19 cellular contexts compared by ENCODE assay signal in the genomic region with DNA sequence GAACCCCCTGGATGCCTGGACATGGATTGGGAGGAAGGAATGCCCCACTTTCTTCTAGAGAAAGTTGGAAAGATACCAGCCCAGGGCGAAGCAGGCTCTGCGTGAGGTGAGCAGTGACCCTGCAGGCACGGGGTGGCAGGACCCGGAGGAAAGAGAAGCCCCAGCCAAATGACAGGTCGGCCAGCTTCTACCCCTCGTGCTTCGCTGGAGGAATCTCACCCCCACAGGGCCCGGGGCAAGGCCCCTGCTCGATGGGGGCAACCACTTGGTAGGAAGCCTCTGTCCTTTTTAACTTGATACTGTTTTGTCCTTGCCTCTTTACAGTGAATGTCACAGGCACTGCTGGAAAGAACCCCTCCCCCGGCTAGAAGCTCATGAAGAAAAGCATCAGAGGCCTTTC. TPM values are rescaled to one million over a fixed set of nuclear protein-coding genes. Genes with fewer than 3 reads are reported as not detected.
DNase-seq lines count a peak whose midpoint lies in the region; ATAC-seq and TF ChIP-seq lines count a peak whose summit lies in the region.
"Had no signal": no experiment of that assay in that cellular context is flagged by ENCODE, and none has a peak within 500 bp of the region (broad histone marks: within the 10 kb centered on the region; RNA-seq: fewer than 3 reads in every experiment).

No MANE protein-coding gene starts in this region.

- no peak overlapping the region for H2AFZ ChIP-seq in GM23338

- H3K9me2 ChIP-seq in GM23338 (ENCODE audit: insufficient read depth) = no peaks in the 10 kb centered on the region

- H4K20me1 ChIP-seq in GM23338 (replicated peaks; ENCODE audit: insufficient read depth) = no peaks in the 10 kb centered on the region

- no peak overlapping the region for H3K4me3 Mint-ChIP-seq in GM23338
- no peak overlapping the region for H3K4me3 Mint-ChIP-seq in dendritic cell treated with granulocyte-macrophage colony-stimulating factor and Interleukin-4, amounts not matched to agents 40 ng/mL and 50 ng/mL, for 4 days
- H3K4me3 Mint-ChIP-seq in natural killer cell treated with Interleukin-12 subunit alpha and Interleukin-12 subunit beta and Interleukin-15 and Interleukin-18, amount 100 ng/mL, for 72 hours = peak overlapping the region; percentile 36
- H3K4me3 Mint-ChIP-seq in stimulated activated naive B cell treated with anti-CD40 and anti-IgM and Interleukin-4, amounts not matched to agents 10 μg/mL and 1 μg/mL and 100 μg/mL, for 72 hours = no peak overlapping the region
- H3K4me3 Mint-ChIP-seq: CD8-positive, alpha-beta T cell; HFFc6 had no signal

- H3K36me3 Mint-ChIP-seq in GM23338 (ENCODE audit: low read depth) = no peaks in the 10 kb centered on the region
- H3K36me3 Mint-ChIP-seq in dendritic cell treated with granulocyte-macrophage colony-stimulating factor and Interleukin-4, amounts not matched to agents 40 ng/mL and 50 ng/mL, for 4 days (ENCODE audit: low read depth) = no peaks in the 10 kb centered on the region
- peaks cover 10% of the 10 kb centered on the region for H3K36me3 Mint-ChIP-seq in natural killer cell treated with Interleukin-12 subunit alpha and Interleukin-12 subunit beta and Interleukin-15 and Interleukin-18, amount 100 ng/mL, for 72 hours
- H3K36me3 Mint-ChIP-seq in stimulated activated naive B cell treated with anti-CD40 and anti-IgM and Interleukin-4, amounts not matched to agents 10 μg/mL and 1 μg/mL and 100 μg/mL, for 72 hours = peaks cover 4 to 16% of the 10 kb centered on the region in 2 donors
- H3K36me3 Mint-ChIP-seq: CD8-positive, alpha-beta T cell had no signal

- peaks cover 9% of the 10 kb centered on the region for H3K4me1 ChIP-seq in GM23338 (ENCODE audit: insufficient read depth)

- no peaks in the 10 kb centered on the region; the same call in 2 of the 3 replicates for H3K9me3 Mint-ChIP-seq in GM23338
- no peaks in the 10 kb centered on the region for H3K9me3 Mint-ChIP-seq in dendritic cell treated with granulocyte-macrophage colony-stimulating factor and Interleukin-4, amounts not matched to agents 40 ng/mL and 50 ng/mL, for 4 days
- no peaks in the 10 kb centered on the region for H3K9me3 Mint-ChIP-seq in natural killer cell treated with Interleukin-12 subunit alpha and Interleukin-12 subunit beta and Interleukin-15 and Interleukin-18, amount 100 ng/mL, for 72 hours
- peaks cover 0 to 2% of the 10 kb centered on the region in 2 donors for H3K9me3 Mint-ChIP-seq in stimulated activated naive B cell treated with anti-CD40 and anti-IgM and Interleukin-4, amounts not matched to agents 10 μg/mL and 1 μg/mL and 100 μg/mL, for 72 hours
- H3K9me3 Mint-ChIP-seq: HFFc6 had no signal

- H3K4me1 Mint-ChIP-seq in GM23338 = peaks cover 29% of the 10 kb centered on the region
- H3K4me1 Mint-ChIP-seq in dendritic cell treated with granulocyte-macrophage colony-stimulating factor and Interleukin-4, amounts not matched to agents 40 ng/mL and 50 ng/mL, for 4 days (ENCODE audit: low read depth) = peaks cover 43% of the 10 kb centered on the region
- peaks cover 79 to 83% of the 10 kb centered on the region in 2 donors for H3K4me1 Mint-ChIP-seq in natural killer cell treated with Interleukin-12 subunit alpha and Interleukin-12 subunit beta and Interleukin-15 and Interleukin-18, amount 100 ng/mL, for 72 hours (ENCODE audit: low read depth in 2 of 2)
- peaks cover 57 to 79% of the 10 kb centered on the region in 2 donors for H3K4me1 Mint-ChIP-seq in stimulated activated naive B cell treated with anti-CD40 and anti-IgM and Interleukin-4, amounts not matched to agents 10 μg/mL and 1 μg/mL and 100 μg/mL, for 72 hours

- no peak overlapping the region for H3K27ac ChIP-seq in GM23338 (ENCODE audit: low read depth)

- DNase-seq in GM23338 (ENCODE audit: low spot score) = no peak
- no peak for DNase-seq in natural killer cell treated with Interleukin-12 subunit alpha and Interleukin-12 subunit beta and Interleukin-15 and Interleukin-18, amount 100 ng/mL, for 72 hours (ENCODE audit: low spot score)
- no peak for DNase-seq in stimulated activated naive B cell treated with anti-CD40 and anti-IgM and Interleukin-4, amounts not matched to agents 10 μg/mL and 1 μg/mL and 100 μg/mL, for 72 hours
- DNase-seq in activated naive CD4-positive, alpha-beta T cell treated with Interleukin-2 at 50 U/mL for 16 hours = no peak
- DNase-seq in DMS114 treated with DMSO at 0.1 percent for 48 hours (lab: John Stamatoyannopoulos, UW; ENCODE audit: unreplicated experiment) = no peak
- DNase-seq: CD8-positive, alpha-beta T cell; DMS79; GDM1; HFFc6; NCI-H1048; NCI-H1436 treated with DMSO at 0.1 percent for 48 hours; NCI-H2029 treated with DMSO at 0.1 percent for 48 hours; NCI-H2171 treated with DMSO at 0.1 percent for 48 hours; NCI-H510A; NCI-H82 had no signal

- no peak overlapping the region for H3K4me3 ChIP-seq in GM23338
- H3K4me3 ChIP-seq: GM12878 had no signal

- H3K27ac Mint-ChIP-seq in GM23338 = peak overlapping the region; percentile 28
- peak overlapping the region; percentile 19 for H3K27ac Mint-ChIP-seq in dendritic cell treated with granulocyte-macrophage colony-stimulating factor and Interleukin-4, amounts not matched to agents 40 ng/mL and 50 ng/mL, for 4 days
- H3K27ac Mint-ChIP-seq in natural killer cell treated with Interleukin-12 subunit alpha and Interleukin-12 subunit beta and Interleukin-15 and Interleukin-18, amount 100 ng/mL, for 72 hours = peak overlapping the region; percentile 91 to 98
- peak overlapping the region; percentile 21 for H3K27ac Mint-ChIP-seq in stimulated activated naive B cell treated with anti-CD40 and anti-IgM and Interleukin-4, amounts not matched to agents 10 μg/mL and 1 μg/mL and 100 μg/mL, for 72 hours
- H3K27ac Mint-ChIP-seq: CD8-positive, alpha-beta T cell; HFFc6 had no signal

- TF ChIP-seq CTCF in GM23338 (conservative IDR thresholded peaks at IDR 0.05; ENCODE audit: low read depth in 2 of 2) = no peak

- H3K79me2 ChIP-seq in GM23338 (replicated peaks; ENCODE audit: insufficient read depth) = no peaks in the 10 kb centered on the region

- no peaks in the 10 kb centered on the region for H3K27me3 ChIP-seq in GM23338 (ENCODE audit: insufficient read depth)

- H3K27me3 Mint-ChIP-seq in GM23338 (ENCODE audit: insufficient read depth, low read depth, poor library complexity) = peaks cover 8% of the 10 kb centered on the region
- peaks cover 5% of the 10 kb centered on the region for H3K27me3 Mint-ChIP-seq in dendritic cell treated with granulocyte-macrophage colony-stimulating factor and Interleukin-4, amounts not matched to agents 40 ng/mL and 50 ng/mL, for 4 days
- no peaks in the 10 kb centered on the region for H3K27me3 Mint-ChIP-seq in natural killer cell treated with Interleukin-12 subunit alpha and Interleukin-12 subunit beta and Interleukin-15 and Interleukin-18, amount 100 ng/mL, for 72 hours
- no peaks in the 10 kb centered on the region for H3K27me3 Mint-ChIP-seq in stimulated activated naive B cell treated with anti-CD40 and anti-IgM and Interleukin-4, amounts not matched to agents 10 μg/mL and 1 μg/mL and 100 μg/mL, for 72 hours

- no peaks in the 10 kb centered on the region for H3K36me3 ChIP-seq in GM23338 (ENCODE audit: insufficient read depth)

- no peaks in the 10 kb centered on the region for H3F3A ChIP-seq in GM23338 (replicated peaks; ENCODE audit: low read depth)

- no peak overlapping the region for H3K4me2 ChIP-seq in GM23338

- intact Hi-C loops in dendritic cell treated with granulocyte-macrophage colony-stimulating factor and Interleukin-4, amounts not matched to agents 40 ng/mL and 50 ng/mL, for 4 days (cut with micrococcal nuclease) = no loop called here

- ATAC-seq in GM23338 (peak; percentile 38), GM19463 (IDR thresholded peaks at IDR 0.05; ENCODE audit: unreplicated experiment) (no peak), HG03280 (IDR thresholded peaks at IDR 0.05; ENCODE audit: unreplicated experiment) (no peak)
- no peak for ATAC-seq in natural killer cell treated with Interleukin-12 subunit alpha and Interleukin-12 subunit beta and Interleukin-15 and Interleukin-18, amount 100 ng/mL, for 72 hours
- ATAC-seq in stimulated activated naive B cell treated with anti-CD40 and anti-IgM and Interleukin-4, amounts not matched to agents 10 μg/mL and 1 μg/mL and 100 μg/mL, for 72 hours (replicated peaks) = no peak
- ATAC-seq: CD8-positive, alpha-beta T cell; GM12878 had no signal

TF ChIP-seq in GM23338, 12 proteins besides CTCF, POLR2A, EP300 and RAD21:
- TF ChIP-seq, protein P1, sequence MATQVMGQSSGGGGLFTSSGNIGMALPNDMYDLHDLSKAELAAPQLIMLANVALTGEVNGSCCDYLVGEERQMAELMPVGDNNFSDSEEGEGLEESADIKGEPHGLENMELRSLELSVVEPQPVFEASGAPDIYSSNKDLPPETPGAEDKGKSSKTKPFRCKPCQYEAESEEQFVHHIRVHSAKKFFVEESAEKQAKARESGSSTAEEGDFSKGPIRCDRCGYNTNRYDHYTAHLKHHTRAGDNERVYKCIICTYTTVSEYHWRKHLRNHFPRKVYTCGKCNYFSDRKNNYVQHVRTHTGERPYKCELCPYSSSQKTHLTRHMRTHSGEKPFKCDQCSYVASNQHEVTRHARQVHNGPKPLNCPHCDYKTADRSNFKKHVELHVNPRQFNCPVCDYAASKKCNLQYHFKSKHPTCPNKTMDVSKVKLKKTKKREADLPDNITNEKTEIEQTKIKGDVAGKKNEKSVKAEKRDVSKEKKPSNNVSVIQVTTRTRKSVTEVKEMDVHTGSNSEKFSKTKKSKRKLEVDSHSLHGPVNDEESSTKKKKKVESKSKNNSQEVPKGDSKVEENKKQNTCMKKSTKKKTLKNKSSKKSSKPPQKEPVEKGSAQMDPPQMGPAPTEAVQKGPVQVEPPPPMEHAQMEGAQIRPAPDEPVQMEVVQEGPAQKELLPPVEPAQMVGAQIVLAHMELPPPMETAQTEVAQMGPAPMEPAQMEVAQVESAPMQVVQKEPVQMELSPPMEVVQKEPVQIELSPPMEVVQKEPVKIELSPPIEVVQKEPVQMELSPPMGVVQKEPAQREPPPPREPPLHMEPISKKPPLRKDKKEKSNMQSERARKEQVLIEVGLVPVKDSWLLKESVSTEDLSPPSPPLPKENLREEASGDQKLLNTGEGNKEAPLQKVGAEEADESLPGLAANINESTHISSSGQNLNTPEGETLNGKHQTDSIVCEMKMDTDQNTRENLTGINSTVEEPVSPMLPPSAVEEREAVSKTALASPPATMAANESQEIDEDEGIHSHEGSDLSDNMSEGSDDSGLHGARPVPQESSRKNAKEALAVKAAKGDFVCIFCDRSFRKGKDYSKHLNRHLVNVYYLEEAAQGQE (IDR thresholded peaks at IDR 0.05; ENCODE audit: unreplicated experiment) = no peak
- TF ChIP-seq STAT1 (IDR thresholded peaks at IDR 0.05; ENCODE audit: unreplicated experiment) (no peak), ZNF114 (CRISPR knock-in tag; IDR thresholded peaks at IDR 0.05) (no peak), EZH2phosphoT487 (IDR thresholded peaks at IDR 0.05; ENCODE audit: unreplicated experiment) (no peak)

RNA-seq across cellular contexts. Expression of a gene that starts 54.5 kb away (rescaled TPM):
- 8.3 and 9.1 TPM in 2 replicates for total RNA-seq in GM23338 (2014; rRNA removed; shearing (Covaris generic))
- polyA plus RNA-seq in GM23338 (2016; fragmentation: Nextera tagmentation; extraction: Ambion mirVana) = 5.8 and 5.9 TPM in 2 replicates
- total RNA-seq in natural killer cell treated with Interleukin-12 subunit alpha and Interleukin-12 subunit beta and Interleukin-15 and Interleukin-18, amount 100 ng/mL, for 72 hours = 100 to 1,000 TPM in 1 of 2 donors, 10 to 100 TPM in 1; 58.5 to 165 TPM

Comparison
In these comparisons a context has a peak if more than half of its experiments do, and no peak if none do; other contexts are left out.
1. H3K27ac Mint-ChIP-seq: peak in every context shown above with its lines; median percentile 94 in natural killer cell treated with Interleukin-12 subunit alpha and Interleukin-12 subunit beta and Interleukin-15 and Interleukin-18, amount 100 ng/mL, for 72 hours; 28 in GM23338; 21 in stimulated activated naive B cell treated with anti-CD40 and anti-IgM and Interleukin-4, amounts not matched to agents 10 μg/mL and 1 μg/mL and 100 μg/mL, for 72 hours; 19 in dendritic cell treated with granulocyte-macrophage colony-stimulating factor and Interleukin-4, amounts not matched to agents 40 ng/mL and 50 ng/mL, for 4 days.